14 cellular contexts compared by ENCODE assay signal in genomic region chr5:160363122-160363521, GRCh38. TPM values are rescaled to one million over a fixed set of nuclear protein-coding genes. Genes with fewer than 3 reads are reported as not detected.
DNase-seq lines count a peak whose midpoint lies in the region; ATAC-seq, FAIRE-seq and TF ChIP-seq lines count a peak whose summit lies in the region.
"Had no signal": no experiment of that assay in that cellular context is flagged by ENCODE, and none has a peak within 500 bp of the region (broad histone marks: within the 10 kb centered on the region; RNA-seq: fewer than 3 reads in every experiment).

No MANE protein-coding gene starts in this region.

- H2BK5ac ChIP-seq in neuronal stem cell (ENCODE audit: low read length), result no peak overlapping the region

- TF ChIP-seq CTCF in upper lobe of right lung (IDR thresholded peaks at IDR 0.05), result no peak

- no peak overlapping the region for H3K27ac Mint-ChIP-seq in activated naive CD8-positive, alpha-beta T cell treated with anti-CD3 and anti-CD28 coated beads for 36 hours
- H3K27ac Mint-ChIP-seq: activated CD4-positive, alpha-beta memory T cell treated with anti-CD3 and anti-CD28 coated beads for 36 hours had no signal

- no peaks in the 10 kb centered on the region for H3K36me3 Mint-ChIP-seq in activated naive CD8-positive, alpha-beta T cell treated with anti-CD3 and anti-CD28 coated beads for 36 hours
- H3K36me3 Mint-ChIP-seq: activated CD4-positive, alpha-beta memory T cell treated with anti-CD3 and anti-CD28 coated beads for 36 hours had no signal

- H3K9me3 ChIP-seq in neuronal stem cell (replicated peaks in 1 of 2; ENCODE audit: control insufficient read depth in 2 of 2, insufficient read depth in 1 of 2, low read depth in 1 of 2, low read length in 2 of 2) (no peaks in the 10 kb centered on the region), upper lobe of right lung (no peaks in the 10 kb centered on the region)

- H3K4ac ChIP-seq in neuronal stem cell (ENCODE audit: low read length), result no peak overlapping the region

- no peak overlapping the region for H3K4me3 ChIP-seq in neuronal stem cell (ENCODE audit: low read length in 2 of 2)
- H3K4me3 ChIP-seq in upper lobe of right lung, result no peak overlapping the region

- FAIRE-seq in GM12892 (lab: Jason Lieb, UNC), result no peak
- FAIRE-seq: urothelium cell line had no signal

- no peaks in the 10 kb centered on the region for H3K27me3 ChIP-seq in neuronal stem cell (ENCODE audit: control insufficient read depth in 3 of 3, insufficient read depth in 3 of 3, low read depth in 1 of 3, low read length in 3 of 3)
- H3K27me3 ChIP-seq in upper lobe of right lung, result no peaks in the 10 kb centered on the region
- H3K27me3 ChIP-seq: foreskin keratinocyte had no signal

- H3K4me2 ChIP-seq in neuronal stem cell (ENCODE audit: insufficient read depth, low read length, poor library complexity, severe bottlenecking), result no peak overlapping the region

- no peak overlapping the region for H4K8ac ChIP-seq in neuronal stem cell (ENCODE audit: low read depth, low read length)

- no peak overlapping the region for H2BK120ac ChIP-seq in neuronal stem cell (ENCODE audit: low read depth, low read length)

- H3K23ac ChIP-seq in neuronal stem cell (ENCODE audit: low read depth, low read length, poor library complexity), result no peak overlapping the region

- peak; percentile 40 for ATAC-seq in left ventricle myocardium superior
- no peak for ATAC-seq in upper lobe of right lung
- ATAC-seq: foreskin keratinocyte had no signal

- no peaks in the 10 kb centered on the region for H3K36me3 ChIP-seq in neuronal stem cell (replicated peaks in 1 of 2; ENCODE audit: control insufficient read depth in 2 of 2, insufficient read depth in 2 of 2, low read length in 2 of 2)
- H3K36me3 ChIP-seq in upper lobe of right lung, result no peaks in the 10 kb centered on the region

- no peaks in the 10 kb centered on the region for H3K4me1 Mint-ChIP-seq in activated naive CD8-positive, alpha-beta T cell treated with anti-CD3 and anti-CD28 coated beads for 36 hours

- H3K27me3 Mint-ChIP-seq in activated naive CD8-positive, alpha-beta T cell treated with anti-CD3 and anti-CD28 coated beads for 36 hours, result peaks cover 25% of the 10 kb centered on the region

- TF ChIP-seq POLR2A in GM12892 (IDR thresholded peaks at IDR 0.05; ENCODE audit: low read depth, low read length), result no peak

- intact Hi-C loops in left ventricle myocardium superior (cut with micrococcal nuclease) (no loop called here), upper lobe of right lung (cut with DNase I) (no loop called here)

- no peak overlapping the region for H4K91ac ChIP-seq in neuronal stem cell (ENCODE audit: low read depth, low read length, poor library complexity)

- H2BK12ac ChIP-seq in neuronal stem cell (ENCODE audit: low read length), result no peak overlapping the region

- no peak overlapping the region for H2BK15ac ChIP-seq in neuronal stem cell (ENCODE audit: low read length)

- DNase-seq in NCI-H2029 (lab: John Stamatoyannopoulos, UW) (peak; percentile 7), NCI-H2029 treated with DMSO at 0.1 percent for 48 hours (lab: John Stamatoyannopoulos, UW) (no peak), left ventricle myocardium superior (no peak), neuronal stem cell (ENCODE audit: low spot score) (no peak), upper lobe of right lung (no peak), GM12892 (ENCODE audit: insufficient read length) (no peak), SHP77 (lab: John Stamatoyannopoulos, UW) (no peak)
- no peak for DNase-seq in activated naive CD8-positive, alpha-beta T cell treated with anti-CD3 and anti-CD28 coated beads for 36 hours
- DNase-seq: activated CD4-positive, alpha-beta memory T cell treated with anti-CD3 and anti-CD28 coated beads for 36 hours; effector CD8-positive, alpha-beta T cell; foreskin keratinocyte; MV-4-11; stimulated activated CD8-positive, alpha-beta memory T cell treated with anti-CD3 and anti-CD28 coated beads, Interleukin-4, amount 100 ng/mL, for 48 hours had no signal

- no peak overlapping the region for H3K9ac ChIP-seq in neuronal stem cell (ENCODE audit: low read depth, low read length, poor library complexity)

- H2AFZ ChIP-seq in neuronal stem cell (ENCODE audit: low read length), result peak overlapping the region; percentile 66

- H2AK5ac ChIP-seq in neuronal stem cell (ENCODE audit: low read depth, low read length), result no peak overlapping the region

- no peak overlapping the region for H3K18ac ChIP-seq in neuronal stem cell (ENCODE audit: low read length)

- H3K14ac ChIP-seq in neuronal stem cell (ENCODE audit: low read length), result no peak overlapping the region

- H3K27ac ChIP-seq in neuronal stem cell (replicated peaks; ENCODE audit: low read length) (no peak overlapping the region), upper lobe of right lung (peak overlapping the region; percentile 42)
- H3K27ac ChIP-seq: foreskin keratinocyte had no signal

- no peak overlapping the region for H3K4me3 Mint-ChIP-seq in activated naive CD8-positive, alpha-beta T cell treated with anti-CD3 and anti-CD28 coated beads for 36 hours
- H3K4me3 Mint-ChIP-seq: activated CD4-positive, alpha-beta memory T cell treated with anti-CD3 and anti-CD28 coated beads for 36 hours had no signal

- no peaks in the 10 kb centered on the region for H3K9me3 Mint-ChIP-seq in activated naive CD8-positive, alpha-beta T cell treated with anti-CD3 and anti-CD28 coated beads for 36 hours
- H3K9me3 Mint-ChIP-seq: activated CD4-positive, alpha-beta memory T cell treated with anti-CD3 and anti-CD28 coated beads for 36 hours had no signal

- H3K4me1 ChIP-seq in neuronal stem cell (ENCODE audit: control insufficient read depth in 2 of 2, insufficient read depth in 1 of 2, low read depth in 1 of 2, low read length in 2 of 2) (peaks cover 7 to 11% of the 10 kb centered on the region in 2 donors), upper lobe of right lung (peaks cover 16% of the 10 kb centered on the region)

- WGBS in neuronal stem cell (ENCODE audit: extremely low coverage in 2 of 2, insufficient read length in 2 of 2, insufficient replicate concordance in 1 of 2), 2 donors, result no CpG with 5 or more reads among the region's 4 CpGs

- H3K79me1 ChIP-seq in neuronal stem cell (ENCODE audit: low read depth, low read length), result no peaks in the 10 kb centered on the region

RNA-seq across cellular contexts. Expression of gene C1QTNF2, which starts 7.3 kb away (rescaled TPM):
- total RNA-seq in left ventricle myocardium superior (1.3 TPM), upper lobe of right lung (2.2 TPM)
- 0.36 TPM for polyA plus RNA-seq in neuronal stem cell (2013, experiment 1 of 2)
- 0.37 TPM for polyA plus RNA-seq in neuronal stem cell (2013, experiment 2 of 2)
- not detected for total RNA-seq in activated naive CD8-positive, alpha-beta T cell treated with anti-CD3 and anti-CD28 coated beads for 36 hours
- polyA plus RNA-seq in GM12892 (2012; ENCODE audit: missing spikeins), result not detected
- total RNA-seq: activated CD4-positive, alpha-beta memory T cell treated with anti-CD3 and anti-CD28 coated beads for 36 hours had no signal

RNA-seq across cellular contexts. Expression of gene FAM200C, which starts 36.7 kb away (rescaled TPM):
- total RNA-seq in left ventricle myocardium superior (4.3 TPM), upper lobe of right lung (2.8 TPM)
- polyA plus RNA-seq in neuronal stem cell (2013, experiment 1 of 2), result 8.7 TPM
- 9.0 TPM for polyA plus RNA-seq in neuronal stem cell (2013, experiment 2 of 2)
- total RNA-seq in activated naive CD8-positive, alpha-beta T cell treated with anti-CD3 and anti-CD28 coated beads for 36 hours, result under 1 TPM; 0.48 to 0.68 TPM
- polyA plus RNA-seq in GM12892 (2012; ENCODE audit: missing spikeins), result 3.2 TPM

RNA-seq across cellular contexts. Expression of gene CCNJL, which starts 50.8 kb away (rescaled TPM):
- 9.1 TPM for total RNA-seq in left ventricle myocardium superior
- polyA plus RNA-seq in neuronal stem cell (2013, experiment 1 of 2), result 21.2 TPM
- 20.8 TPM for polyA plus RNA-seq in neuronal stem cell (2013, experiment 2 of 2)
- total RNA-seq in upper lobe of right lung, result 16.6 TPM
- not detected for total RNA-seq in activated naive CD8-positive, alpha-beta T cell treated with anti-CD3 and anti-CD28 coated beads for 36 hours
- not detected for polyA plus RNA-seq in GM12892 (2012; ENCODE audit: missing spikeins)
- total RNA-seq: activated CD4-positive, alpha-beta memory T cell treated with anti-CD3 and anti-CD28 coated beads for 36 hours had no signal

RNA-seq across cellular contexts. Expression of gene SLU7, which starts 55.8 kb away (rescaled TPM):
- 46.5 TPM for total RNA-seq in left ventricle myocardium superior
- polyA plus RNA-seq in neuronal stem cell (2013, experiment 1 of 2), result 34.7 TPM
- polyA plus RNA-seq in neuronal stem cell (2013, experiment 2 of 2), result 36.7 TPM
- 49.2 TPM for total RNA-seq in upper lobe of right lung
- total RNA-seq in activated naive CD8-positive, alpha-beta T cell treated with anti-CD3 and anti-CD28 coated beads for 36 hours, result 10 to 100 TPM; 42.2 to 43.7 TPM
- 53.8 TPM for polyA plus RNA-seq in GM12892 (2012; ENCODE audit: missing spikeins)

RNA-seq across cellular contexts. Expression of gene PTTG1, which starts 58.5 kb away (rescaled TPM):
- total RNA-seq in left ventricle myocardium superior (1.4 TPM), upper lobe of right lung (5.6 TPM)
- 707 TPM for polyA plus RNA-seq in neuronal stem cell (2013, experiment 1 of 2)
- polyA plus RNA-seq in neuronal stem cell (2013, experiment 2 of 2), result 711 TPM
- total RNA-seq in activated naive CD8-positive, alpha-beta T cell treated with anti-CD3 and anti-CD28 coated beads for 36 hours, result 100 to 1,000 TPM; 102 to 105 TPM
- 184 TPM for polyA plus RNA-seq in GM12892 (2012; ENCODE audit: missing spikeins)
